In the genomic region with DNA sequence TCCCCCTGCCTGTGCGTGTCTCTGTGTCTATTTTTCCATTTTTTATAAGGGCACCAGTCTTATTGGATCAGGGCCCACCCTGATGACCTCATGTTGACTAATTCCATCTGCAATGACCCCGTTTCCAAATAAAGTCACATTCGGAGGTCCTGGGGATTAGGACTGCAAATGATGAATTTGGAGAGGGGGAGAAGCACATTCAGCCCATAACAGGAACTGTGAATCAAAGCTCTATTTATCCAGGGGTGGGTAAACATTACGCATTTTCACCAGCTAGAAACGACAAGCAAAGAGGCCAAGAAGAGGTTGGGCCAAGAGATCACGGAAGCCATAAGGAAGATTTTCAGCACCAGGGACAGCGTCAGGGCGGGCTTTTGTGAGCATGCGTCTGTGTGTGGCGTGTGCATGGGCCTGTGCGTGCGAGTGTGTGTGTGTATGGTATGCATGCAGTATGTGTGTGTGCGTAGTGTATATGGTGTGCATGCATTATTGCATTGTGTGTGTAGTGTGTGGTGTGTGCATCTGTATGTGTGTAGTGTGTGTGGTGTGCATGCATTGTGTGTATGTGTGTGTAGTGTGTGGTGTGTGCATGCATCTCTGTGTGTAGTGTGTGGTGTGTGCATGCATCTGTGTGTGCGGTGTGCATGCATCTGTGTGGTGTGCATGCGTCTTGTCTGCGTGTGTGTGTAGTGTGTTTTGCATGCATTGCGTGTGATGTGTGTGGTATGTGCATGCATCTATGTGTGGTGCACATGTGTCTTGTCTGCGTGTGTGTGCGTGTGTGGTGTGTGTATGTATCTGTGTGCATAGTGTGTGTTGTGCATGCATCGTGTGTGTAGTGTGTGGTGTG, we compare ENCODE assay signal across 9 cellular contexts. TPM values are rescaled to one million over a fixed set of nuclear protein-coding genes. Genes with fewer than 3 reads are reported as not detected.
DNase-seq lines count a peak whose midpoint lies in the region; ATAC-seq and TF ChIP-seq lines count a peak whose summit lies in the region.
"Had no signal": no experiment of that assay in that cellular context is flagged by ENCODE, and none has a peak within 500 bp of the region (broad histone marks: within the 10 kb centered on the region; RNA-seq: fewer than 3 reads in every experiment).

No MANE protein-coding gene starts in this region.

- DNase-seq in GDM1 (lab: John Stamatoyannopoulos, UW) (peak; percentile 44), NT2/D1 (ENCODE audit: low read depth, low spot score) (peak; percentile 51), kidney glomerular epithelial cell (lab: John Stamatoyannopoulos, UW) (peak; percentile 27), upper lobe of right lung (no peak), NCI-H2196 (lab: John Stamatoyannopoulos, UW; ENCODE audit: unreplicated experiment) (no peak)
- DNase-seq in activated naive CD4-positive, alpha-beta T cell treated with Interleukin-2 at 50 U/mL for 16 hours: peak; percentile 45

- no peak for TF ChIP-seq CTCF in upper lobe of right lung (IDR thresholded peaks at IDR 0.05)

- H3K4me1 ChIP-seq in NT2/D1 (ENCODE audit: insufficient read depth, insufficient read length) (no peaks in the 10 kb centered on the region), upper lobe of right lung (no peaks in the 10 kb centered on the region)
- H3K4me1 ChIP-seq: thyroid gland had no signal

- no peaks in the 10 kb centered on the region for H3K27me3 ChIP-seq in NT2/D1 (ENCODE audit: insufficient read depth, insufficient read length)
- no peaks in the 10 kb centered on the region for H3K27me3 ChIP-seq in upper lobe of right lung
- H3K27me3 ChIP-seq: thyroid gland had no signal

- H3K36me3 ChIP-seq in NT2/D1 (ENCODE audit: insufficient read depth, insufficient read length, low read length) (no peaks in the 10 kb centered on the region), upper lobe of right lung (no peaks in the 10 kb centered on the region)
- H3K36me3 ChIP-seq: thyroid gland had no signal

- peak; percentile 57 for ATAC-seq in upper lobe of right lung
- ATAC-seq in GM21723 (IDR thresholded peaks at IDR 0.05; ENCODE audit: unreplicated experiment): no peak
- ATAC-seq in GM18520 (IDR thresholded peaks at IDR 0.05; ENCODE audit: unreplicated experiment): no peak

- no peak overlapping the region for H3K27ac ChIP-seq in upper lobe of right lung
- H3K27ac ChIP-seq: thyroid gland had no signal

- H3K9ac ChIP-seq in NT2/D1 (ENCODE audit: insufficient read length, low read depth): no peak overlapping the region

- H3K4me3 ChIP-seq in NT2/D1 (ENCODE audit: insufficient read length, low read depth) (no peak overlapping the region), upper lobe of right lung (no peak overlapping the region)
- H3K4me3 ChIP-seq: thyroid gland had no signal

- H3K9me3 ChIP-seq in NT2/D1 (ENCODE audit: insufficient read depth, low read length) (no peaks in the 10 kb centered on the region), upper lobe of right lung (no peaks in the 10 kb centered on the region)
- H3K9me3 ChIP-seq: thyroid gland had no signal

- intact Hi-C loops in upper lobe of right lung (cut with DNase I): no loop called here

RNA-seq across cellular contexts. Expression of gene CELF5, which starts 19.6 kb away (rescaled TPM):
- not detected for total RNA-seq in upper lobe of right lung
- total RNA-seq: thyroid gland had no signal

RNA-seq across cellular contexts. Expression of gene NCLN, which starts 58.3 kb away (rescaled TPM):
- 71.4 TPM for total RNA-seq in upper lobe of right lung

Comparison
In these comparisons a context has a peak if more than half of its experiments do, and no peak if none do; other contexts are left out.
1. DNase-seq: peak in GDM1 (single experiment), NT2/D1 (single experiment), activated naive CD4-positive, alpha-beta T cell treated with Interleukin-2 at 50 U/mL for 16 hours (single experiment) and kidney glomerular epithelial cell (single experiment); none in upper lobe of right lung (single experiment) and NCI-H2196 (single experiment).